ENCODE assay signal across 15 cellular contexts in genomic region chr2:168255866-168256265, GRCh38.
"Had no signal": no experiment of that assay in that cellular context is flagged by ENCODE, and none has a peak within 500 bp of the region (broad histone marks: within the 10 kb centered on the region; RNA-seq: fewer than 3 reads in every experiment).

No MANE protein-coding gene starts in this region.

- H3K27me3 ChIP-seq: brain microvascular endothelial cell, heart right ventricle, ovary, sigmoid colon, tibial artery had no signal

- H3K4me3 ChIP-seq: heart right ventricle, ovary, sigmoid colon, tibial artery had no signal

- H3K4me1 ChIP-seq: sigmoid colon had no signal

- DNase-seq: activated CD4-positive, alpha-beta T cell treated with anti-CD3 and anti-CD28 coated beads for 4 hours; activated CD8-positive, alpha-beta T cell treated with anti-CD3 and anti-CD28 coated beads for 36 hours; activated naive CD4-positive, alpha-beta T cell treated with anti-CD3 and anti-CD28 coated beads for 36 hours; activated T-cell treated with anti-CD3 and anti-CD28 coated beads, Interleukin-2, amount 50 U/mL, for 24 hours; brain microvascular endothelial cell; central memory CD4-positive, alpha-beta T cell; effector CD4-positive, alpha-beta T cell; heart right ventricle; mesenchymal stem cell; naive thymus-derived CD8-positive, alpha-beta T cell; ovary; sigmoid colon; stimulated activated naive CD4-positive, alpha-beta T cell; tibial artery had no signal

- ATAC-seq: activated CD8-positive, alpha-beta T cell treated with anti-CD3 and anti-CD28 coated beads for 36 hours; naive thymus-derived CD8-positive, alpha-beta T cell; WTC11 had no signal

- H3K27ac ChIP-seq: brain microvascular endothelial cell, ovary, sigmoid colon, tibial artery had no signal

- H3K36me3 ChIP-seq: brain microvascular endothelial cell, heart right ventricle, ovary, sigmoid colon, tibial artery had no signal

- H3K9me3 ChIP-seq: ovary had no signal
